ENCODE assay signal across 8 cellular contexts in the genomic region with DNA sequence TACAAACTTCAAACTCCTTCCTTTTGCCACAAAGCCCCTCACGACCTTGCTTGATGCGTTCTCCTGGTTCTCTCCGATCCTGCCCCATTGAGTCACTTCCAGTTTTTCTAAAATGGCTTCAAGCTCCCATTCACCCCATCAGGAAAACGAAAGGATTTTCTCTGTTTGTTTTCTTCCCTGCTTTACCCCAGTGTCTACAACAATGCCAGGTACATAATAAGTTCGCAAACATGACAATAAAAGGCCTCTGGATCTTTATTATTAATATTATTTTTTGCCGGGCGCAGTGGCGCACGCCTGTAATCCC. TPM values are rescaled to one million over a fixed set of nuclear protein-coding genes. Genes with fewer than 3 reads are reported as not detected.
DNase-seq lines count a peak whose midpoint lies in the region; ATAC-seq, FAIRE-seq and TF ChIP-seq lines count a peak whose summit lies in the region.

No MANE protein-coding gene starts in this region.

- BruUV-seq in GM12878 (replicated peaks; lab: Mats Ljungman, UMichigan) = no TSS peak

- peaks cover 4% of the 10 kb centered on the region for H3K27me3 Mint-ChIP-seq in activated naive CD4-positive, alpha-beta T cell treated with anti-CD3 and anti-CD28 coated beads, Interleukin-2, amount 10 ng/mL, durations not matched to agents 7 days and 5 days

- 34% methylated on average over 9 of the region's 9 CpGs for WGBS in GM12878 (ENCODE audit: insufficient coverage, insufficient replicate concordance, low lambda C conversion rate, missing lambda C conversion rate)
- WGBS in transverse colon (ENCODE audit: low coverage in 1 of 2), 2 donors = 10 to 25% methylated on average over 8 to 9 of the region's 9 CpGs

- POLR2A ChIA-PET in GM12878 (lab: Charles Lee) = interaction anchor here (0.6 to 4.7 kb wide), 3 partner anchors 18 to 100 kb away, joined by 3 to 55 read pairs (median 49); partner anchors contain the start of gene SERTAD1

- H4K20me1 ChIP-seq in GM12878 (ENCODE audit: control insufficient read depth, insufficient read depth) = no peaks in the 10 kb centered on the region

- peaks cover 28% of the 10 kb centered on the region for H3K79me2 ChIP-seq in GM12878 (ENCODE audit: control insufficient read depth, insufficient read depth, low read length)

- ATAC-seq in GM12878 (no peak), lower lobe of right lung (no peak), HG02840 (IDR thresholded peaks at IDR 0.05; ENCODE audit: low FRiP score, unreplicated experiment) (no peak)

- TF ChIP-seq EP300 in GM12878 (IDR thresholded peaks at IDR 0.05; ENCODE audit: borderline replicate concordance in 1 of 2, control insufficient read depth in 1 of 2, low read depth in 2 of 2, low read length in 2 of 2) (no peak), transverse colon (IDR thresholded peaks at IDR 0.05; ENCODE audit: low read depth) (no peak)

- H3K27ac ChIP-seq in GM12878 (ENCODE audit: control insufficient read depth, insufficient read depth) = peak overlapping the region; percentile 51
- peak overlapping the region; percentile 84 for H3K27ac ChIP-seq in lower lobe of right lung
- H3K27ac ChIP-seq in transverse colon = peak overlapping the region; percentile 95 to 99 (median 98)

- SMC1A ChIA-PET in GM12878 (lab: Charles Lee; ENCODE audit: uncharacterized antibody, unreplicated experiment) = interaction anchor here (1.2 to 4.2 kb wide), 7 partner anchors 9 to 140 kb away, joined by 3 to 35 read pairs (median 7); partner anchors contain the start of genes C19orf47 and SERTAD1

- peaks cover 18% of the 10 kb centered on the region for H3K36me3 Mint-ChIP-seq in activated naive CD4-positive, alpha-beta T cell treated with anti-CD3 and anti-CD28 coated beads, Interleukin-2, amount 10 ng/mL, durations not matched to agents 7 days and 5 days

- H3K4me2 ChIP-seq in GM12878 (ENCODE audit: control insufficient read depth, insufficient read depth) = peak overlapping the region; percentile 86

- H3K27ac Mint-ChIP-seq in activated naive CD4-positive, alpha-beta T cell treated with anti-CD3 and anti-CD28 coated beads, Interleukin-2, amount 10 ng/mL, durations not matched to agents 7 days and 5 days = peak overlapping the region; percentile 97

- H2AFZ ChIP-seq in GM12878 (ENCODE audit: control insufficient read depth, low read depth, low read length) = peak overlapping the region; percentile 92

- H3K4me1 ChIP-seq in GM12878 (ENCODE audit: control insufficient read depth, insufficient read depth, low read length) (peaks cover 5% of the 10 kb centered on the region; the same call in 1 of the 2 replicates), lower lobe of right lung (peaks cover 29% of the 10 kb centered on the region), transverse colon (peaks cover 9 to 41% (median 24%) of the 10 kb centered on the region in 4 donors)

- RAD21 ChIA-PET in GM12878 (lab: Charles Lee; ENCODE audit: unreplicated experiment) = interaction anchor here (1.1 to 3.3 kb wide), 4 partner anchors 11 to 140 kb away, joined by 6 to 35 read pairs (median 23); no protein-coding TSS in a partner anchor

- no peak for TF ChIP-seq CTCF in GM12878 (IDR thresholded peaks at IDR 0.05 in 2 of 3, conservative IDR thresholded peaks at IDR 0.05 in 1 of 3; ENCODE audit: control insufficient read depth in 2 of 3, extremely low read depth in 1 of 3, insufficient read depth in 1 of 3, low read depth in 3 of 3, low read length in 3 of 3)
- no peak for TF ChIP-seq CTCF in lower lobe of right lung (IDR thresholded peaks at IDR 0.05)
- no peak for TF ChIP-seq CTCF in transverse colon (IDR thresholded peaks at IDR 0.05)

- no peak for FAIRE-seq in GM12878 (lab: Jason Lieb, UNC)

- in situ Hi-C loops in GM12878 (cut with MboI) (no loop called here), transverse colon (cut with MboI; ENCODE audit: low pct_ligation_motif_present in 1 of 4, low pct_unique_long_range_greater_than_20kb in 1 of 4, low sequenced_read_pairs in 3 of 4) (no loop called here)

- no peak for DNase-seq in activated naive CD4-positive, alpha-beta T cell treated with anti-CD3 and anti-CD28 coated beads, Interleukin-2, amount 10 ng/mL, durations not matched to agents 7 days and 5 days
- DNase-seq in activated naive CD4-positive, alpha-beta T cell treated with Interleukin-2 at 50 U/mL for 16 hours = no peak
- no peak for DNase-seq in GM12878 (ENCODE audit: low read depth, low spot score)
- no peak for DNase-seq in lower lobe of right lung
- DNase-seq in transverse colon = no peak
- no peak for DNase-seq in NCI-H524 (lab: John Stamatoyannopoulos, UW)
- no peak for DNase-seq in stimulated activated CD4-positive, alpha-beta T cell treated with anti-CD3 and anti-CD28 coated beads, Interleukin-2, amount 100 ng/mL, for 48 hours

- TF ChIP-seq RAD21 in GM12878 (IDR thresholded peaks at IDR 0.05; ENCODE audit: insufficient read depth, low read depth, low read length) = no peak

- H3K9me3 Mint-ChIP-seq in activated naive CD4-positive, alpha-beta T cell treated with anti-CD3 and anti-CD28 coated beads, Interleukin-2, amount 10 ng/mL, durations not matched to agents 7 days and 5 days = no peaks in the 10 kb centered on the region

- H3K9me3 ChIP-seq in GM12878 (replicated peaks; ENCODE audit: control insufficient read depth, insufficient read depth, low read length) (no peaks in the 10 kb centered on the region), lower lobe of right lung (no peaks in the 10 kb centered on the region), transverse colon (no peaks in the 10 kb centered on the region)

- peak overlapping the region; percentile 65 for H3K9ac ChIP-seq in GM12878 (ENCODE audit: control insufficient read depth, insufficient read depth, low read length)

- H3K36me3 ChIP-seq in GM12878 (ENCODE audit: control insufficient read depth in 2 of 2, insufficient read depth in 2 of 2, low read length in 1 of 2) (peaks cover 7 to 14% of the 10 kb centered on the region in 2 experiments; a peak in 3 of 4 replicates), lower lobe of right lung (peaks cover 55% of the 10 kb centered on the region), transverse colon (peaks cover 0 to 21% (median 9%) of the 10 kb centered on the region in 4 donors)

- intact Hi-C loops in GM12878 (cut with micrococcal nuclease; ENCODE audit: unreplicated experiment) (loop anchor here (2.0 kb wide), 1 partner anchor 140 kb away; no protein-coding TSS in a partner anchor), lower lobe of right lung (cut with DNase I) (no loop called here), transverse colon (cut with DNase I; ENCODE audit: low total_unique reads) (no loop called here)

- H3K4me3 ChIP-seq in GM12878 = peak overlapping the region; percentile 88
- peak overlapping the region; percentile 63 for H3K4me3 ChIP-seq in lower lobe of right lung
- peak overlapping the region; percentile 37 to 98 (median 70) for H3K4me3 ChIP-seq in transverse colon

- no peaks in the 10 kb centered on the region for H3K27me3 ChIP-seq in GM12878 (replicated peaks in 1 of 2; ENCODE audit: control insufficient read depth in 2 of 2, insufficient read depth in 2 of 2, low read length in 1 of 2)
- H3K27me3 ChIP-seq in lower lobe of right lung (ENCODE audit: low read depth) = no peaks in the 10 kb centered on the region
- no peaks in the 10 kb centered on the region for H3K27me3 ChIP-seq in transverse colon

- peaks cover 19% of the 10 kb centered on the region for H3K4me1 Mint-ChIP-seq in activated naive CD4-positive, alpha-beta T cell treated with anti-CD3 and anti-CD28 coated beads, Interleukin-2, amount 10 ng/mL, durations not matched to agents 7 days and 5 days

- TF ChIP-seq POLR2A in GM12878 (IDR thresholded peaks at IDR 0.05; ENCODE audit: low read depth, low read length) (no peak), transverse colon (IDR thresholded peaks at IDR 0.05) (no peak)

- CTCF ChIA-PET in activated naive CD4-positive, alpha-beta T cell treated with anti-CD3 and anti-CD28 coated beads, Interleukin-2, amount 10 ng/mL, durations not matched to agents 7 days and 5 days (lab: Charles Lee) = no interaction called here
- CTCF ChIA-PET in GM12878 (lab: Yijun Ruan, JAX) = interaction anchor here (0.7 to 4.6 kb wide), 6 partner anchors 19 to 140 kb away, joined by 3 to 40 read pairs (median 6); partner anchors contain the start of gene SERTAD1

- peak overlapping the region; percentile 97 for H3K4me3 Mint-ChIP-seq in activated naive CD4-positive, alpha-beta T cell treated with anti-CD3 and anti-CD28 coated beads, Interleukin-2, amount 10 ng/mL, durations not matched to agents 7 days and 5 days

RNA-seq across cellular contexts. Expression of gene SERTAD3, which starts 0.8 kb away (rescaled TPM):
- total RNA-seq in GM12878 (2013; cell fraction: nucleolus; rRNA removed) = 6.7 and 7.3 TPM in 2 replicates
- total RNA-seq in GM12878 (2014; rRNA removed) (14.4 and 16.7 TPM in 2 replicates), GM12878 (2014; rRNA removed; fragmentation: Illumina TruSeq; extraction: Trizol) (12.4 and 13.6 TPM in 2 replicates), GM12878 (2021) (19.3 and 22.4 TPM in 2 replicates), lower lobe of right lung (30.7 TPM), transverse colon (10 to 100 TPM; 14.1 to 31.0 (median 22.2) TPM)
- 7.0 TPM for polyA plus RNA-seq in GM12878 (2011; ENCODE audit: low read depth)
- polyA plus RNA-seq in GM12878 (2011; rRNA removed) (10.0 and 12.9 TPM in 2 replicates), GM12878 (2014; fragmentation: Illumina TruSeq; extraction: Trizol) (7.4 and 9.5 TPM in 2 replicates), GM12878 (2014; fragmentation: Nextera tagmentation; extraction: Ambion mirVana) (1 to 10 TPM; 4.2 to 8.4 TPM), GM12878 (2014; rRNA removed) (13.8 and 16.2 TPM in 2 replicates), GM12878 (2016; fragmentation: Nextera tagmentation; extraction: Ambion mirVana) (10 to 100 TPM; 13.9 to 17.4 TPM)
- 12.1 and 13.4 TPM in 2 replicates for polyA plus RNA-seq in GM12878 (2011; cell fraction: cytosol; rRNA removed)
- polyA plus RNA-seq in GM12878 (2011; cell fraction: nucleus; rRNA removed) = 10.8 and 11.0 TPM in 2 replicates
- polyA plus RNA-seq in GM12878 (2012) = 11.3 TPM in 2 replicates
- polyA minus RNA-seq in GM12878 (2011; rRNA and poly(A)+ RNA removed) = 11.6 and 22.9 TPM in 2 replicates
- polyA minus RNA-seq in GM12878 (2011; cell fraction: cytosol; rRNA and poly(A)+ RNA removed) = 12.4 and 13.5 TPM in 2 replicates
- polyA minus RNA-seq in GM12878 (2011; cell fraction: nucleus; rRNA and poly(A)+ RNA removed) = 4.2 and 7.0 TPM in 2 replicates

RNA-seq across cellular contexts. Expression of gene SERTAD1, which starts 19.2 kb away (rescaled TPM):
- 3.5 and 3.7 TPM in 2 replicates for total RNA-seq in GM12878 (2013; cell fraction: nucleolus; rRNA removed)
- 12.2 and 12.9 TPM in 2 replicates for total RNA-seq in GM12878 (2014; rRNA removed)
- 4.0 and 4.5 TPM in 2 replicates for total RNA-seq in GM12878 (2014; rRNA removed; fragmentation: Illumina TruSeq; extraction: Trizol)
- total RNA-seq in GM12878 (2021) = 10.4 and 10.7 TPM in 2 replicates
- 4.4 TPM for polyA plus RNA-seq in GM12878 (2011; ENCODE audit: low read depth)
- polyA plus RNA-seq in GM12878 (2011; rRNA removed) = 3.8 and 6.5 TPM in 2 replicates
- polyA plus RNA-seq in GM12878 (2011; cell fraction: cytosol; rRNA removed) = 9.8 and 14.0 TPM in 2 replicates
- 9.6 and 11.2 TPM in 2 replicates for polyA plus RNA-seq in GM12878 (2011; cell fraction: nucleus; rRNA removed)
- 8.4 and 12.0 TPM in 2 replicates for polyA plus RNA-seq in GM12878 (2012)
- polyA plus RNA-seq in GM12878 (2014; fragmentation: Illumina TruSeq; extraction: Trizol) = 0.89 and 2.6 TPM in 2 replicates
- polyA plus RNA-seq in GM12878 (2014; fragmentation: Nextera tagmentation; extraction: Ambion mirVana) = 1 to 10 TPM in 1 of 2 experiments, under 1 TPM in 1; 0.23 to 1.6 TPM
- polyA plus RNA-seq in GM12878 (2014; rRNA removed) = 9.5 and 12.9 TPM in 2 replicates
- polyA plus RNA-seq in GM12878 (2016; fragmentation: Nextera tagmentation; extraction: Ambion mirVana) = 10 to 100 TPM; 12.5 to 14.2 TPM
- 1.9 and 4.7 TPM in 2 replicates for polyA minus RNA-seq in GM12878 (2011; rRNA and poly(A)+ RNA removed)
- polyA minus RNA-seq in GM12878 (2011; cell fraction: cytosol; rRNA and poly(A)+ RNA removed) = 2.4 TPM in 2 replicates
- polyA minus RNA-seq in GM12878 (2011; cell fraction: nucleus; rRNA and poly(A)+ RNA removed) = 3.4 and 5.7 TPM in 2 replicates
- 17.6 TPM for total RNA-seq in lower lobe of right lung
- 10 to 100 TPM in 3 of 4 donors, 1 to 10 TPM in 1; 2.6 to 30.3 (median 18.4) TPM for total RNA-seq in transverse colon

RNA-seq across cellular contexts. Expression of gene BLVRB, which starts 20.6 kb away (rescaled TPM):
- total RNA-seq in GM12878 (2013; cell fraction: nucleolus; rRNA removed) = 4.3 and 4.8 TPM in 2 replicates
- total RNA-seq in GM12878 (2014; rRNA removed) (47.5 and 48.3 TPM in 2 replicates), GM12878 (2014; rRNA removed; fragmentation: Illumina TruSeq; extraction: Trizol) (21.2 and 21.7 TPM in 2 replicates), GM12878 (2021) (30.0 and 31.6 TPM in 2 replicates), lower lobe of right lung (123 TPM), transverse colon (100 to 1,000 TPM in 3 of 4 donors, 10 to 100 TPM in 1; 81.5 to 193 (median 147) TPM)
- 11.0 TPM for polyA plus RNA-seq in GM12878 (2011; ENCODE audit: low read depth)
- polyA plus RNA-seq in GM12878 (2011; rRNA removed) (10.9 and 23.9 TPM in 2 replicates), GM12878 (2014; fragmentation: Illumina TruSeq; extraction: Trizol) (2.5 and 11.3 TPM in 2 replicates), GM12878 (2014; fragmentation: Nextera tagmentation; extraction: Ambion mirVana) (10 to 100 TPM in 1 of 2 experiments, 1 to 10 TPM in 1; 6.3 to 16.3 TPM), GM12878 (2014; rRNA removed) (53.3 and 58.1 TPM in 2 replicates), GM12878 (2016; fragmentation: Nextera tagmentation; extraction: Ambion mirVana) (10 to 100 TPM; 38.9 to 42.7 TPM)
- polyA plus RNA-seq in GM12878 (2011; cell fraction: cytosol; rRNA removed) = 56.6 and 61.9 TPM in 2 replicates
- 23.4 and 36.2 TPM in 2 replicates for polyA plus RNA-seq in GM12878 (2011; cell fraction: nucleus; rRNA removed)
- polyA plus RNA-seq in GM12878 (2012) = 30.3 and 49.5 TPM in 2 replicates
- polyA minus RNA-seq in GM12878 (2011; rRNA and poly(A)+ RNA removed) = 14.0 and 17.2 TPM in 2 replicates
- polyA minus RNA-seq in GM12878 (2011; cell fraction: cytosol; rRNA and poly(A)+ RNA removed) = 44.1 and 48.3 TPM in 2 replicates
- polyA minus RNA-seq in GM12878 (2011; cell fraction: nucleus; rRNA and poly(A)+ RNA removed) = 5.6 and 10.3 TPM in 2 replicates

RNA-seq across cellular contexts. Expression of gene SPTBN4, which starts 21.8 kb away (rescaled TPM):
- 0.66 and 0.90 TPM in 2 replicates for total RNA-seq in GM12878 (2013; cell fraction: nucleolus; rRNA removed)
- 0.34 and 0.54 TPM in 2 replicates for total RNA-seq in GM12878 (2014; rRNA removed)
- total RNA-seq in GM12878 (2014; rRNA removed; fragmentation: Illumina TruSeq; extraction: Trizol) = 0.14 and 0.22 TPM in 2 replicates
- 0.18 and 0.69 TPM in 2 replicates for total RNA-seq in GM12878 (2021)
- 1.1 TPM for polyA plus RNA-seq in GM12878 (2011; ENCODE audit: low read depth)
- polyA plus RNA-seq in GM12878 (2011; rRNA removed) = 0.46 and 0.57 TPM in 2 replicates
- polyA plus RNA-seq in GM12878 (2011; cell fraction: cytosol; rRNA removed) = 0.75 and 0.85 TPM in 2 replicates
- polyA plus RNA-seq in GM12878 (2011; cell fraction: nucleus; rRNA removed) = 0.67 and 1.2 TPM in 2 replicates
- polyA plus RNA-seq in GM12878 (2012) = 1.7 and 3.1 TPM in 2 replicates
- polyA plus RNA-seq in GM12878 (2014; fragmentation: Illumina TruSeq; extraction: Trizol) = 0.24 TPM in 1 of 2 replicates, not detected in the other
- under 1 TPM in 1 of 2 experiments, not detected in 1; 0.04 TPM for polyA plus RNA-seq in GM12878 (2014; fragmentation: Nextera tagmentation; extraction: Ambion mirVana)
- polyA plus RNA-seq in GM12878 (2014; rRNA removed) = 0.50 and 0.56 TPM in 2 replicates
- polyA plus RNA-seq in GM12878 (2016; fragmentation: Nextera tagmentation; extraction: Ambion mirVana) = 1 to 10 TPM in 1 of 2 experiments, under 1 TPM in 1; 0.64 to 1.1 TPM
- polyA minus RNA-seq in GM12878 (2011; rRNA and poly(A)+ RNA removed) = 0.26 and 0.66 TPM in 2 replicates
- polyA minus RNA-seq in GM12878 (2011; cell fraction: cytosol; rRNA and poly(A)+ RNA removed) = not detected in 2 replicates
- not detected in 2 replicates for polyA minus RNA-seq in GM12878 (2011; cell fraction: nucleus; rRNA and poly(A)+ RNA removed)
- 0.53 TPM for total RNA-seq in lower lobe of right lung
- 1 to 10 TPM in 2 of 4 donors, under 1 TPM in 2; under 0.01 to 1.5 (median 0.99) TPM for total RNA-seq in transverse colon

RNA-seq across cellular contexts. Expression of gene PRX, which starts 31.8 kb away (rescaled TPM):
- total RNA-seq in GM12878 (2013; cell fraction: nucleolus; rRNA removed) = 1.8 TPM in 2 replicates
- 0.98 and 1.1 TPM in 2 replicates for total RNA-seq in GM12878 (2014; rRNA removed)
- total RNA-seq in GM12878 (2014; rRNA removed; fragmentation: Illumina TruSeq; extraction: Trizol) = 0.54 and 0.69 TPM in 2 replicates
- 1.2 and 1.3 TPM in 2 replicates for total RNA-seq in GM12878 (2021)
- polyA plus RNA-seq in GM12878 (2011; ENCODE audit: low read depth) = 0.51 TPM
- polyA plus RNA-seq in GM12878 (2011; rRNA removed) = 0.45 and 0.71 TPM in 2 replicates
- 0.88 and 0.97 TPM in 2 replicates for polyA plus RNA-seq in GM12878 (2011; cell fraction: cytosol; rRNA removed)
- polyA plus RNA-seq in GM12878 (2011; cell fraction: nucleus; rRNA removed) = 0.78 and 1.2 TPM in 2 replicates
- polyA plus RNA-seq in GM12878 (2012) = 1.2 and 1.3 TPM in 2 replicates
- 0.27 and 0.50 TPM in 2 replicates for polyA plus RNA-seq in GM12878 (2014; fragmentation: Illumina TruSeq; extraction: Trizol)
- polyA plus RNA-seq in GM12878 (2014; fragmentation: Nextera tagmentation; extraction: Ambion mirVana) = under 1 TPM in 1 of 2 experiments, not detected in 1; 0.02 TPM
- 1.1 and 1.4 TPM in 2 replicates for polyA plus RNA-seq in GM12878 (2014; rRNA removed)
- polyA plus RNA-seq in GM12878 (2016; fragmentation: Nextera tagmentation; extraction: Ambion mirVana) = under 1 TPM; 0.12 to 0.29 TPM
- polyA minus RNA-seq in GM12878 (2011; rRNA and poly(A)+ RNA removed) = 0.22 and 1.0 TPM in 2 replicates
- polyA minus RNA-seq in GM12878 (2011; cell fraction: cytosol; rRNA and poly(A)+ RNA removed) = 0.27 TPM in 1 of 2 replicates, not detected in the other
- polyA minus RNA-seq in GM12878 (2011; cell fraction: nucleus; rRNA and poly(A)+ RNA removed) = 0.24 and 0.38 TPM in 2 replicates
- 51.5 TPM for total RNA-seq in lower lobe of right lung
- 1 to 10 TPM; 1.5 to 5.0 (median 2.6) TPM for total RNA-seq in transverse colon
